ENCODE assay signal across 35 cellular contexts in the genomic region with DNA sequence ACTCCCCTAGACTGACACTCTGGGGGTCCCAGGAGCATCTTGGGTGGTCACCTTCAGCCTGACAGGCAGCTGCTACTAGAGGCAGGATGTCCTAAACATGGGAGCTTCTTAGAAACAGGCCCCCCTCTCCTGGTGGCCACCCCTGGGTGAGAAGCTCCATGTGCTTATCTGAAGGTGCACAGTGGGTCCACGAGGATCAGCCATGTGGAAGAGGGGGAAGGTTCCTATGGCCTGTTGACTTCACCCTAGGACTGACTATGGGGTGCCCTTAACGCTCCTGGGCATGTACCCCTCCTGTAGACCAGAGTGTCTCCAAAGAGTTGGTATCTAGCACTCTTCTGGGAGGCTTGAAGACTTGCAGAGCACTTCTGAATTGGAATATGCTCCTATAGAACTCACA.
"Had no signal": no experiment of that assay in that cellular context is flagged by ENCODE, and none has a peak within 500 bp of the region (broad histone marks: within the 10 kb centered on the region; RNA-seq: fewer than 3 reads in every experiment).

No MANE protein-coding gene starts in this region.

- H3K27me3 ChIP-seq: MG63 had no signal

- H3K36me3 ChIP-seq: MG63 had no signal

- H3K9me3 ChIP-seq: MG63 had no signal

- H3K4me3 ChIP-seq: MG63 had no signal

- DNase-seq: Karpas-422, Kasumi-1, MG63, MM.1S, MV-4-11, NCI-H1048, NCI-H1092, NCI-H1092 treated with DMSO at 0.1 percent for 48 hours, NCI-H1105, NCI-H1105 treated with DMSO at 0.1 percent for 48 hours, NCI-H1417, NCI-H1417 treated with DMSO at 0.1 percent for 48 hours, NCI-H1436, NCI-H1436 treated with DMSO at 0.1 percent for 48 hours, NCI-H146, NCI-H1694, NCI-H1694 treated with DMSO at 0.1 percent for 48 hours, NCI-H187, NCI-H187 treated with DMSO at 0.1 percent for 48 hours, NCI-H1930, NCI-H2029, NCI-H2029 treated with DMSO at 0.1 percent for 48 hours, NCI-H2081, NCI-H2081 treated with DMSO at 0.1 percent for 48 hours, NCI-H2107, NCI-H2171, NCI-H2171 treated with DMSO at 0.1 percent for 48 hours, NCI-H2227 treated with DMSO at 0.1 percent for 48 hours, NCI-H226, NCI-H345, NCI-H446, NCI-H446 treated with DMSO at 0.1 percent for 48 hours, NCI-H510A, NCI-H510A treated with DMSO at 0.1 percent for 48 hours, NCI-H524 had no signal
